ENCODE assay signal across 25 cellular contexts in the genomic region with DNA sequence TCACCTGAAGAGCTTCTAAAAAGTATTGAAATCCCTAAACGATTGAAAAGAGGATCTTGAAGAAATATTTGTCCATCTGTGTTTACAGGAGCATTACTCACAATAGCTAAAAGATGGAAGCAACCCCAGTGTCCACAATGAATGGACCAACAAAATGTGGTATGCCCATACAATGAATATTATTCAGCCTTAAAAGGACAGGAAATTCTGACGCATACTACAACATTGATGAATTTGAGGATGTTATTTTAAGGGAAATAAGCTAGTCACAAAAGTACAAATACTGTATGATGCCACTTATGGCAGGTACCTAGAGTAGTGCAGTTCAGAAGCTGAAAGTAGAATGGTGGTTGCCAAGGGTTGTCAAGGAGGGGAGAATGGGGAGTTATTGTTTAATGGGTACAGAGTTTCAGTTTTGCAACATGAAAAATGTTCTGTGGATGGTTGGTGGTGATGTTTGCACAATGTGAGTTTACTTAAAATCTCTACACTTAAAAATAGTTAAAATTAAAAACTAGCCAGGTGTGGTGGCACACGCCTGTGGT. TPM values are rescaled to one million over a fixed set of nuclear protein-coding genes. Genes with fewer than 3 reads are reported as not detected.
DNase-seq lines count a peak whose midpoint lies in the region; ATAC-seq, FAIRE-seq and TF ChIP-seq lines count a peak whose summit lies in the region.
"Had no signal": no experiment of that assay in that cellular context is flagged by ENCODE, and none has a peak within 500 bp of the region (broad histone marks: within the 10 kb centered on the region; RNA-seq: fewer than 3 reads in every experiment).

No MANE protein-coding gene starts in this region.

- DNase-seq in mammary epithelial cell (no peak), MCF 10A (ENCODE audit: unreplicated experiment) (no peak), PC-3 (peak; percentile 77), bronchial epithelial cell (ENCODE audit: low read depth) (peak; percentile 46), thoracic aorta (ENCODE audit: low spot score) (no peak), iPS-NIHi11 (ENCODE audit: low spot score) (no peak), NCI-H187 treated with DMSO at 0.1 percent for 48 hours (lab: John Stamatoyannopoulos, UW) (no peak)
- no peak for DNase-seq in activated naive CD4-positive, alpha-beta T cell treated with anti-CD3 and anti-CD28 coated beads for 36 hours
- DNase-seq: activated CD4-positive, alpha-beta T cell treated with anti-CD3 and anti-CD28 coated beads, Interleukin-2, amount 50 U/mL, for 1 hour; activated naive CD4-positive, alpha-beta T cell; activated T-cell treated with anti-CD3 and anti-CD28 coated beads, Interleukin-2, amount 50 U/mL, for 4 hours; CD8-positive, alpha-beta memory T cell; effector memory CD8-positive, alpha-beta T cell; esophagus squamous epithelium; immature natural killer cell; naive B cell; NCI-H774; stimulated activated naive CD8-positive, alpha-beta T cell treated with anti-CD3 and anti-CD28 coated beads, Interleukin-15, Interleukin-2, amounts not matched to agents 100 U/mL and 50 U/mL, for 24 hours; T1000 had no signal

- WGBS in mammary epithelial cell (ENCODE audit: low coverage, missing lambda C conversion rate): 96% methylated on average over 3 of the region's 3 CpGs

- no peaks in the 10 kb centered on the region for H3F3A ChIP-seq in PC-3 (ENCODE audit: low read length, unreplicated experiment)

- peaks cover under 1% of the 10 kb centered on the region for H3K4me1 Mint-ChIP-seq in MCF 10A (ENCODE audit: insufficient read depth, unreplicated experiment)
- no peaks in the 10 kb centered on the region for H3K4me1 Mint-ChIP-seq in activated naive CD4-positive, alpha-beta T cell treated with anti-CD3 and anti-CD28 coated beads for 36 hours (ENCODE audit: low read depth)
- H3K4me1 Mint-ChIP-seq: IgD-negative memory B cell, immature natural killer cell, mesothelial cell of epicardium, naive B cell had no signal

- POLR2A ChIA-PET in MCF 10A (lab: Yijun Ruan, JAX) (interaction anchor here (1.0 to 2.4 kb wide), 4 partner anchors 10 to 87 kb away, joined by 3 to 11 read pairs (median 7); a partner anchor contains a TSS), PC-3 (lab: Charles Lee; ENCODE audit: unreplicated experiment) (interaction anchor here (0.6 kb wide), 1 partner anchor 422 kb away, joined by 3 read pairs; no protein-coding TSS in a partner anchor)

- H3K27ac ChIP-seq in mammary epithelial cell (ENCODE audit: insufficient read depth, low read depth, low read length) (no peak overlapping the region), PC-3 (ENCODE audit: low read length) (peak overlapping the region; percentile 55), thoracic aorta (peak overlapping the region; percentile 35 to 62)

- H2AFZ ChIP-seq in mammary epithelial cell (ENCODE audit: low read depth, low read length): peak overlapping the region; percentile 36
- H2AFZ ChIP-seq in PC-3 (ENCODE audit: low read length): no peak overlapping the region
- H2AFZ ChIP-seq: hepatocyte had no signal

- H3K9me2 ChIP-seq in PC-3 (replicated peaks; ENCODE audit: low read length): no peaks in the 10 kb centered on the region

- intact Hi-C loops in mammary epithelial cell (cut with micrococcal nuclease): no loop called here
- intact Hi-C loops in MCF 10A (cut with micrococcal nuclease): no loop called here
- intact Hi-C loops in PC-3 (cut with micrococcal nuclease): no loop called here
- intact Hi-C loops in activated naive CD4-positive, alpha-beta T cell treated with anti-CD3 and anti-CD28 coated beads for 36 hours (cut with micrococcal nuclease): no loop called here

- H3K27me3 ChIP-seq in mammary epithelial cell (ENCODE audit: insufficient read depth, low read length) (no peaks in the 10 kb centered on the region), PC-3 (ENCODE audit: low read length) (no peaks in the 10 kb centered on the region), bronchial epithelial cell (ENCODE audit: control insufficient read depth, insufficient read depth, low read length) (no peaks in the 10 kb centered on the region), thoracic aorta (replicated peaks; ENCODE audit: insufficient read depth) (no peaks in the 10 kb centered on the region)
- H3K27me3 ChIP-seq: adrenal gland, esophagus squamous epithelium, hepatocyte had no signal

- no peaks in the 10 kb centered on the region for H3K9me3 Mint-ChIP-seq in MCF 10A (ENCODE audit: unreplicated experiment)
- no peaks in the 10 kb centered on the region for H3K9me3 Mint-ChIP-seq in activated naive CD4-positive, alpha-beta T cell treated with anti-CD3 and anti-CD28 coated beads for 36 hours
- H3K9me3 Mint-ChIP-seq: activated T-cell treated with anti-CD3 and anti-CD28 coated beads, Interleukin-2, amount 50 U/mL, for 4 hours; CD8-positive, alpha-beta memory T cell; effector memory CD8-positive, alpha-beta T cell; IgD-negative memory B cell; immature natural killer cell; mesothelial cell of epicardium; naive B cell had no signal

- H3K79me2 ChIP-seq in mammary epithelial cell (ENCODE audit: insufficient read depth, low read length) (no peaks in the 10 kb centered on the region), PC-3 (ENCODE audit: low read length) (no peaks in the 10 kb centered on the region)
- H3K79me2 ChIP-seq: hepatocyte had no signal

- in situ Hi-C loops in mammary epithelial cell (cut with MboI; ENCODE audit: low sequenced_read_pairs in 2 of 2): no loop called here

- no peaks in the 10 kb centered on the region for H3K27me3 Mint-ChIP-seq in MCF 10A (ENCODE audit: insufficient read depth, unreplicated experiment)
- no peaks in the 10 kb centered on the region for H3K27me3 Mint-ChIP-seq in activated naive CD4-positive, alpha-beta T cell treated with anti-CD3 and anti-CD28 coated beads for 36 hours (ENCODE audit: low read depth)
- H3K27me3 Mint-ChIP-seq: IgD-negative memory B cell had no signal

- no peaks in the 10 kb centered on the region for H3K36me3 Mint-ChIP-seq in MCF 10A (ENCODE audit: insufficient read depth, unreplicated experiment)
- no peaks in the 10 kb centered on the region for H3K36me3 Mint-ChIP-seq in activated naive CD4-positive, alpha-beta T cell treated with anti-CD3 and anti-CD28 coated beads for 36 hours (ENCODE audit: low read depth)
- H3K36me3 Mint-ChIP-seq: CD8-positive, alpha-beta memory T cell; IgD-negative memory B cell; immature natural killer cell; mesothelial cell of epicardium; naive B cell had no signal

- TF ChIP-seq CTCF in mammary epithelial cell (conservative IDR thresholded peaks at IDR 0.05 in 1 of 2, IDR thresholded peaks at IDR 0.05 in 1 of 2; ENCODE audit: extremely low read depth in 1 of 2, insufficient read depth in 1 of 2, low read depth in 1 of 2, low read length in 2 of 2) (no peak), MCF 10A (IDR thresholded peaks at IDR 0.05; ENCODE audit: unreplicated experiment) (no peak), PC-3 (conservative IDR thresholded peaks at IDR 0.05; ENCODE audit: low read depth, low read length) (no peak), bronchial epithelial cell (IDR thresholded peaks at IDR 0.05; ENCODE audit: insufficient read depth, low read length, severe bottlenecking) (no peak), thoracic aorta (IDR thresholded peaks at IDR 0.05) (no peak)

- peaks cover 21% of the 10 kb centered on the region for H3K4me1 ChIP-seq in mammary epithelial cell (ENCODE audit: insufficient read depth, low read length)
- peaks cover 27% of the 10 kb centered on the region for H3K4me1 ChIP-seq in PC-3 (ENCODE audit: insufficient read depth, low read length)
- H3K4me1 ChIP-seq in thoracic aorta (ENCODE audit: control insufficient read depth in 1 of 2, low read depth in 2 of 2): peaks cover 14 to 21% of the 10 kb centered on the region in 2 donors

- H4K20me1 ChIP-seq in mammary epithelial cell (ENCODE audit: insufficient read depth, low read length): no peaks in the 10 kb centered on the region
- no peaks in the 10 kb centered on the region for H4K20me1 ChIP-seq in PC-3 (ENCODE audit: low read length)

- H3K9me3 ChIP-seq in mammary epithelial cell (replicated peaks; ENCODE audit: insufficient read depth, low read length) (no peaks in the 10 kb centered on the region), PC-3 (ENCODE audit: low read length) (no peaks in the 10 kb centered on the region), thoracic aorta (no peaks in the 10 kb centered on the region)
- H3K9me3 ChIP-seq: adrenal gland, esophagus squamous epithelium had no signal

- CTCF ChIA-PET in mammary epithelial cell (lab: Charles Lee; ENCODE audit: low non-redundant PET) (no interaction called here), MCF 10A (lab: Yijun Ruan, JAX) (interaction anchor here (0.6 to 0.7 kb wide), 2 partner anchors 9 to 10 kb away, joined by 3 to 4 read pairs; no protein-coding TSS in a partner anchor), PC-3 (lab: Charles Lee) (interaction anchor here (0.6 kb wide), 1 partner anchor 116 kb away, joined by 4 read pairs; no protein-coding TSS in a partner anchor)
- CTCF ChIA-PET in activated naive CD4-positive, alpha-beta T cell treated with anti-CD3 and anti-CD28 coated beads for 36 hours (lab: Charles Lee): interaction anchor here (0.7 to 1.7 kb wide), 2 partner anchors 112 to 118 kb away, joined by 4 read pairs; no protein-coding TSS in a partner anchor

- no peak overlapping the region for H3K27ac Mint-ChIP-seq in MCF 10A (ENCODE audit: low read depth, unreplicated experiment)
- no peak overlapping the region for H3K27ac Mint-ChIP-seq in activated naive CD4-positive, alpha-beta T cell treated with anti-CD3 and anti-CD28 coated beads for 36 hours
- H3K27ac Mint-ChIP-seq: CD8-positive, alpha-beta memory T cell; effector memory CD8-positive, alpha-beta T cell; IgD-negative memory B cell; immature natural killer cell; mesothelial cell of epicardium had no signal

- ATAC-seq in PC-3 (peak; percentile 65), thoracic aorta (ENCODE audit: insufficient number of reproducible peaks, low FRiP score, low read depth) (no peak)
- ATAC-seq: activated T-cell treated with anti-CD3 and anti-CD28 coated beads, Interleukin-2, amount 50 U/mL, for 4 hours; effector memory CD8-positive, alpha-beta T cell; stimulated activated naive CD8-positive, alpha-beta T cell treated with anti-CD3 and anti-CD28 coated beads, Interleukin-15, Interleukin-2, amounts not matched to agents 100 U/mL and 50 U/mL, for 24 hours had no signal

- H3K9ac ChIP-seq in mammary epithelial cell (ENCODE audit: insufficient read depth, low read length) (no peak overlapping the region), PC-3 (ENCODE audit: low read length) (no peak overlapping the region)

- no peaks in the 10 kb centered on the region for H3K36me3 ChIP-seq in mammary epithelial cell (ENCODE audit: insufficient read depth, low read length)
- H3K36me3 ChIP-seq in PC-3 (ENCODE audit: low read depth, low read length): no peaks in the 10 kb centered on the region
- H3K36me3 ChIP-seq in bronchial epithelial cell (ENCODE audit: control insufficient read depth, insufficient read depth, low read length): no peaks in the 10 kb centered on the region
- H3K36me3 ChIP-seq in thoracic aorta: no peaks in the 10 kb centered on the region
- H3K36me3 ChIP-seq: adrenal gland, esophagus squamous epithelium had no signal

- H3K4me2 ChIP-seq in mammary epithelial cell (ENCODE audit: insufficient read depth, low read depth, low read length) (no peak overlapping the region), PC-3 (ENCODE audit: low read length) (peak overlapping the region; percentile 34; the same call in 1 of the 2 replicates)
- H3K4me2 ChIP-seq: hepatocyte had no signal

- dilution Hi-C loops in mammary epithelial cell (cut with HindIII; ENCODE audit: low sequenced_read_pairs): no loop called here

- H3K4me3 ChIP-seq in mammary epithelial cell (replicated peaks in 1 of 3; ENCODE audit: insufficient read depth in 1 of 3, low read depth in 2 of 3, low read length in 3 of 3) (no peak overlapping the region), PC-3 (ENCODE audit: low read length) (no peak overlapping the region), bronchial epithelial cell (ENCODE audit: low read depth, low read length) (no peak overlapping the region), thoracic aorta (no peak overlapping the region)
- H3K4me3 ChIP-seq: adrenal gland, esophagus squamous epithelium, hepatocyte had no signal

- FAIRE-seq in bronchial epithelial cell (lab: Jason Lieb, UNC): no peak
- FAIRE-seq: colon, frontal cortex had no signal

- no peak overlapping the region for H3K4me3 Mint-ChIP-seq in MCF 10A (ENCODE audit: unreplicated experiment)
- H3K4me3 Mint-ChIP-seq in activated naive CD4-positive, alpha-beta T cell treated with anti-CD3 and anti-CD28 coated beads for 36 hours: no peak overlapping the region
- H3K4me3 Mint-ChIP-seq: activated T-cell treated with anti-CD3 and anti-CD28 coated beads, Interleukin-2, amount 50 U/mL, for 4 hours; CD8-positive, alpha-beta memory T cell; effector memory CD8-positive, alpha-beta T cell; IgD-negative memory B cell; immature natural killer cell; mesothelial cell of epicardium; naive B cell had no signal

- BruUV-seq in mammary epithelial cell (replicated peaks; lab: Mats Ljungman, UMichigan): no TSS peak
- no TSS peak for BruUV-seq in MCF 10A (replicated peaks; lab: Mats Ljungman, UMichigan)
- no TSS peak for BruUV-seq in PC-3 (replicated peaks; lab: Mats Ljungman, UMichigan)

RNA-seq across cellular contexts. Expression of a gene that starts 37.1 kb away (rescaled TPM):
- total RNA-seq in mammary epithelial cell (100 to 1,000 TPM; 119 to 371 TPM), MCF 10A (2022) (183 and 225 TPM in 2 replicates), PC-3 (2014; rRNA removed) (129 and 153 TPM in 2 replicates), bronchial epithelial cell (107 and 146 TPM in 2 replicates), thoracic aorta (100 to 1,000 TPM; 227 to 262 TPM)
- polyA plus RNA-seq in mammary epithelial cell: 75.5 TPM
- polyA minus RNA-seq in mammary epithelial cell: 27.2 TPM
- total RNA-seq in activated naive CD4-positive, alpha-beta T cell treated with anti-CD3 and anti-CD28 coated beads for 36 hours: 10 to 100 TPM; 47.0 to 48.3 TPM

Comparison
In these comparisons a context has a peak if more than half of its experiments do, and no peak if none do; other contexts are left out.
1. DNase-seq: peak in PC-3 (single experiment) and bronchial epithelial cell (single experiment); none in mammary epithelial cell (single experiment), MCF 10A (single experiment), thoracic aorta (single experiment), iPS-NIHi11 (single experiment), NCI-H187 treated with DMSO at 0.1 percent for 48 hours (single experiment) and activated naive CD4-positive, alpha-beta T cell treated with anti-CD3 and anti-CD28 coated beads for 36 hours (single experiment).